In genomic region chr22:43263645-43264514, GRCh38 we compare ENCODE assay signal across 9 cellular contexts.
DNase-seq lines count a peak whose midpoint lies in the region; ATAC-seq, FAIRE-seq and TF ChIP-seq lines count a peak whose summit lies in the region.
"Had no signal": no experiment of that assay in that cellular context is flagged by ENCODE, and none has a peak within 500 bp of the region (broad histone marks: within the 10 kb centered on the region; RNA-seq: fewer than 3 reads in every experiment).

No MANE protein-coding gene starts in this region.

- no peak overlapping the region for H3K4me3 ChIP-seq in small intestine (ENCODE audit: low read depth in 1 of 2, low read length in 2 of 2)

- no peaks in the 10 kb centered on the region for H3K9me3 ChIP-seq in small intestine (ENCODE audit: control insufficient read depth, low read depth)

- H3K27ac ChIP-seq in foreskin keratinocyte = no peak overlapping the region
- peak overlapping the region; percentile 38 to 52 for H3K27ac ChIP-seq in small intestine (ENCODE audit: low read depth in 1 of 2, low read length in 1 of 2)

- peak; percentile 74 for ATAC-seq in GM18868 (IDR thresholded peaks at IDR 0.05; ENCODE audit: unreplicated experiment)
- peak; percentile 60 for ATAC-seq in HG03095 (IDR thresholded peaks at IDR 0.05; ENCODE audit: unreplicated experiment)
- ATAC-seq in foreskin keratinocyte = peak; percentile 70

- H3K36me3 ChIP-seq in small intestine (ENCODE audit: control insufficient read depth in 2 of 2, insufficient read depth in 2 of 2, low read length in 2 of 2) = no peaks in the 10 kb centered on the region

- peaks cover 58% of the 10 kb centered on the region for H3K27me3 ChIP-seq in foreskin keratinocyte
- no peaks in the 10 kb centered on the region for H3K27me3 ChIP-seq in small intestine (ENCODE audit: control insufficient read depth in 2 of 2, insufficient read depth in 2 of 2, low read length in 2 of 2)

- intact Hi-C loops in head of caudate nucleus (cut with DNase I) = no loop called here

- TF ChIP-seq CTCF in foreskin keratinocyte (conservative IDR thresholded peaks at IDR 0.05) = no peak

- FAIRE-seq in small intestine (lab: Jason Lieb, UNC) = no peak
- FAIRE-seq: endometrium had no signal

- 7 to 10% (median 9%) methylated on average over 27 of the region's 27 CpGs for WGBS in small intestine, 3 donors

- H3K4me1 ChIP-seq in foreskin keratinocyte = no peaks in the 10 kb centered on the region
- H3K4me1 ChIP-seq in small intestine (ENCODE audit: control insufficient read depth in 2 of 2, insufficient read depth in 1 of 2, low read depth in 1 of 2, low read length in 1 of 2) = peaks cover 0 to 4% of the 10 kb centered on the region in 2 donors

- DNase-seq in OCI-M1 (lab: John Stamatoyannopoulos, UW) = peak; percentile 98
- DNase-seq in activated T-cell treated with anti-CD3 and anti-CD28 coated beads, Interleukin-2, amount 50 U/mL, for 48 hours = peak; percentile 85 to 87
- peak; percentile 39 to 62 for DNase-seq in foreskin keratinocyte
- DNase-seq in small intestine = peak; percentile 70
- no peak for DNase-seq in head of caudate nucleus
- no peak for DNase-seq in cerebellar nuclear complex (lab: John Stamatoyannopoulos, UW)

Comparison
In these comparisons a context has a peak if more than half of its experiments do, and no peak if none do; other contexts are left out.
1. DNase-seq: peak in OCI-M1 (single experiment), activated T-cell treated with anti-CD3 and anti-CD28 coated beads, Interleukin-2, amount 50 U/mL, for 48 hours (2 of 2), foreskin keratinocyte (2 of 2) and small intestine (single experiment); none in head of caudate nucleus (0 of 42) and cerebellar nuclear complex (0 of 2).
2. Peak in every context shown above with its lines, with median percentiles within 50 percentile points of each other: ATAC-seq.